1 cellular context compared by ENCODE assay signal in the genomic region with DNA sequence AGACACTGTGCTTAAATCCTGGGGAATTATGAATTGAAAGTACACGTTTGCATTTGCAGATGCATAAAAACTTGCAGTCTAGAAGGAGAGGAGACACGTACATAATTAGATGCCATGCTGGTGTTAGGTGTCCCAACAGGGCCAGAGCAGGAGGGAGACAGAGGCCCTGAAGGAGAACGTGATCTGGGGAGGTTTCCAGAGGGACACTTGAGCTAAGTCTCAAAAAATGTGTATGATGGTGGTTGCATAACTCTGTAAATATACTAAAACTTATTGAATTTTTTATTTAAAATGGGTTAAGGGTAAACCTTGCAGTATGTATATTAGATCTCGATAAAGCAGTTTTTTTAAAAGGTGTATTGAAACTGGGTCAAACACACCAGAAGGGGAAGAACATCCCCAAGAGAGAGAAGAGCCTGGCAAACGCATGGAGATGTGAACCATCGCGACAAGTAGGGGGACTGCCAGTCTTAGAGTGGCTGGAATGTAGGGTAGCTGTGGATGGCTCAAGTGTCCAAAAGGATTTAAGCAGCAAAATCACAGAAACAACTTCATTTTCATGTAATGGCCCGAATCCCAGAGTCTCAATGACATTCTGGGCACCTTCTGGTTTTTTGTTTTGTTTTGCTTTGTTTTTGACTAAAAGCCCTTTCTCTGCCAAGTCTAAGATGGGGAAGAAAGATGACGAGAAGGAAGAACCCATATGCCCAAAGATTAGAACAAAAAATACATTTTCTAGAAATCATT.
A peak's percentile ranks its signal among the peaks of the same experiment; 100 is the strongest.
TF ChIP-seq lines count a peak whose summit lies in the region.

No MANE protein-coding gene starts in this region.

TF ChIP-seq in IMR-90, 13 proteins besides CTCF, POLR2A, EP300 and RAD21 (continued from another document):
- no peak for TF ChIP-seq USF2 (IDR thresholded peaks at IDR 0.05; ENCODE audit: low read depth, low read length)
- peak; percentile 54; the same call in 1 of the 2 replicates for TF ChIP-seq BHLHE40 (IDR thresholded peaks at IDR 0.05; ENCODE audit: low read depth, low read length)
